1 cellular context compared by ENCODE assay signal in the genomic region with DNA sequence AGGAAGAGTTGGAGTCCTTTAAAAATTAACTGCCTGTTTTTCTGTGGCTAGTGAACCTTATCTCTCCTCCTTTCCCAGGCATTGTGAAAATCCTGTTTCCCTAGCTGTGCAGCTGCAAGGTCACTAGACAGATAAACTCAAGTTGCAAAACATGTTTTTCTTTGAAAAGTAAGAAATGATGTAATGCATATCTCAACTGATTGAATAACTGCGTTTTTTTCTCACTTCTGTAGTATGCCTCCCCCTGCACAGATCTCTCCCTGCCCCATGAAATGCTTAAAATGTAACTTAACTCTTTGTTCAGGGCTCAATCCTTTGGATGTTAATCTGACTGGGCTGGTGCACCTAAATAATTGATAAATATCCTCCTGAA.
TF ChIP-seq lines count a peak whose summit lies in the region.

No MANE protein-coding gene starts in this region.

TF ChIP-seq in HepG2, 621 proteins besides CTCF, POLR2A, EP300 and RAD21 (continued from another document and continues in another):
- TF ChIP-seq, protein P1, sequence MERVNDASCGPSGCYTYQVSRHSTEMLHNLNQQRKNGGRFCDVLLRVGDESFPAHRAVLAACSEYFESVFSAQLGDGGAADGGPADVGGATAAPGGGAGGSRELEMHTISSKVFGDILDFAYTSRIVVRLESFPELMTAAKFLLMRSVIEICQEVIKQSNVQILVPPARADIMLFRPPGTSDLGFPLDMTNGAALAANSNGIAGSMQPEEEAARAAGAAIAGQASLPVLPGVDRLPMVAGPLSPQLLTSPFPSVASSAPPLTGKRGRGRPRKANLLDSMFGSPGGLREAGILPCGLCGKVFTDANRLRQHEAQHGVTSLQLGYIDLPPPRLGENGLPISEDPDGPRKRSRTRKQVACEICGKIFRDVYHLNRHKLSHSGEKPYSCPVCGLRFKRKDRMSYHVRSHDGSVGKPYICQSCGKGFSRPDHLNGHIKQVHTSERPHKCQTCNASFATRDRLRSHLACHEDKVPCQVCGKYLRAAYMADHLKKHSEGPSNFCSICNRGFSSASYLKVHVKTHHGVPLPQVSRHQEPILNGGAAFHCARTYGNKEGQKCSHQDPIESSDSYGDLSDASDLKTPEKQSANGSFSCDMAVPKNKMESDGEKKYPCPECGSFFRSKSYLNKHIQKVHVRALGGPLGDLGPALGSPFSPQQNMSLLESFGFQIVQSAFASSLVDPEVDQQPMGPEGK (CRISPR knock-in tag; IDR thresholded peaks at IDR 0.05), result peak; percentile 51; the same call in 1 of the 2 replicates
- TF ChIP-seq, protein P2, sequence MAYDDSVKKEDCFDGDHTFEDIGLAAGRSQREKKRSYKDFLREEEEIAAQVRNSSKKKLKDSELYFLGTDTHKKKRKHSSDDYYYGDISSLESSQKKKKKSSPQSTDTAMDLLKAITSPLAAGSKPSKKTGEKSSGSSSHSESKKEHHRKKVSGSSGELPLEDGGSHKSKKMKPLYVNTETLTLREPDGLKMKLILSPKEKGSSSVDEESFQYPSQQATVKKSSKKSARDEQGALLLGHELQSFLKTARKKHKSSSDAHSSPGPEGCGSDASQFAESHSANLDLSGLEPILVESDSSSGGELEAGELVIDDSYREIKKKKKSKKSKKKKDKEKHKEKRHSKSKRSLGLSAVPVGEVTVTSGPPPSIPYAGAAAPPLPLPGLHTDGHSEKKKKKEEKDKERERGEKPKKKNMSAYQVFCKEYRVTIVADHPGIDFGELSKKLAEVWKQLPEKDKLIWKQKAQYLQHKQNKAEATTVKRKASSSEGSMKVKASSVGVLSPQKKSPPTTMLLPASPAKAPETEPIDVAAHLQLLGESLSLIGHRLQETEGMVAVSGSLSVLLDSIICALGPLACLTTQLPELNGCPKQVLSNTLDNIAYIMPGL (CRISPR knock-in tag; IDR thresholded peaks at IDR 0.05; ENCODE audit: borderline replicate concordance in 1 of 2, low read depth in 1 of 2), result peak in 1 of 2 experiments; percentile 58; a peak in 1 of 4 replicates
- TF ChIP-seq DNMT3B (CRISPR knock-in tag; conservative IDR thresholded peaks at IDR 0.05) (no peak), MIXL1 (CRISPR knock-in tag; IDR thresholded peaks at IDR 0.05) (peak; percentile 72; the same call in 1 of the 2 replicates), KAT7 (CRISPR knock-in tag; IDR thresholded peaks at IDR 0.05; ENCODE audit: borderline replicate concordance) (peak; percentile 68; the same call in 1 of the 2 replicates), NFIC (IDR thresholded peaks at IDR 0.05; ENCODE audit: low read length) (0 out of 2 replicates have a peak, but pooled peaks have one; percentile 51), REL (CRISPR knock-in tag; conservative IDR thresholded peaks at IDR 0.05) (no peak), ESRRA (CRISPR knock-in tag; IDR thresholded peaks at IDR 0.05; ENCODE audit: low read depth) (peak; percentile 46; the same call in 1 of the 2 replicates), ZNF205 (CRISPR knock-in tag; IDR thresholded peaks at IDR 0.05) (peak; percentile 56), ZNF615 (CRISPR knock-in tag; IDR thresholded peaks at IDR 0.05; ENCODE audit: borderline replicate concordance) (no peak), POGZ (CRISPR knock-in tag; IDR thresholded peaks at IDR 0.05) (peak; percentile 67), HDAC1 (CRISPR knock-in tag; IDR thresholded peaks at IDR 0.05) (peak; percentile 49; the same call in 1 of the 2 replicates), ZNF264 (CRISPR knock-in tag; IDR thresholded peaks at IDR 0.05) (peak; percentile 66; the same call in 1 of the 2 replicates), ZZZ3 (CRISPR knock-in tag; IDR thresholded peaks at IDR 0.05; ENCODE audit: borderline replicate concordance) (no peak), EED (CRISPR knock-in tag; IDR thresholded peaks at IDR 0.05) (no peak), SMAD3 (CRISPR knock-in tag; IDR thresholded peaks at IDR 0.05) (peak; percentile 85), CHD2 (IDR thresholded peaks at IDR 0.05; ENCODE audit: low read depth, low read length) (no peak), ZNF850 (CRISPR knock-in tag; conservative IDR thresholded peaks at IDR 0.05) (no peak), SAP130 (CRISPR knock-in tag; IDR thresholded peaks at IDR 0.05; ENCODE audit: low read depth) (peak; percentile 23; the same call in 1 of the 2 replicates), FOXJ3 (CRISPR knock-in tag; IDR thresholded peaks at IDR 0.05; ENCODE audit: borderline replicate concordance) (peak; percentile 83; the same call in 1 of the 2 replicates), YEATS4 (CRISPR knock-in tag; IDR thresholded peaks at IDR 0.05; ENCODE audit: borderline replicate concordance) (no peak), ARID2 (CRISPR knock-in tag; IDR thresholded peaks at IDR 0.05; ENCODE audit: borderline replicate concordance) (peak; percentile 61; the same call in 1 of the 2 replicates), ZNF547 (CRISPR knock-in tag; IDR thresholded peaks at IDR 0.05) (no peak), ATF1 (CRISPR knock-in tag; IDR thresholded peaks at IDR 0.05) (peak; percentile 71)
- TF ChIP-seq, protein P3, sequence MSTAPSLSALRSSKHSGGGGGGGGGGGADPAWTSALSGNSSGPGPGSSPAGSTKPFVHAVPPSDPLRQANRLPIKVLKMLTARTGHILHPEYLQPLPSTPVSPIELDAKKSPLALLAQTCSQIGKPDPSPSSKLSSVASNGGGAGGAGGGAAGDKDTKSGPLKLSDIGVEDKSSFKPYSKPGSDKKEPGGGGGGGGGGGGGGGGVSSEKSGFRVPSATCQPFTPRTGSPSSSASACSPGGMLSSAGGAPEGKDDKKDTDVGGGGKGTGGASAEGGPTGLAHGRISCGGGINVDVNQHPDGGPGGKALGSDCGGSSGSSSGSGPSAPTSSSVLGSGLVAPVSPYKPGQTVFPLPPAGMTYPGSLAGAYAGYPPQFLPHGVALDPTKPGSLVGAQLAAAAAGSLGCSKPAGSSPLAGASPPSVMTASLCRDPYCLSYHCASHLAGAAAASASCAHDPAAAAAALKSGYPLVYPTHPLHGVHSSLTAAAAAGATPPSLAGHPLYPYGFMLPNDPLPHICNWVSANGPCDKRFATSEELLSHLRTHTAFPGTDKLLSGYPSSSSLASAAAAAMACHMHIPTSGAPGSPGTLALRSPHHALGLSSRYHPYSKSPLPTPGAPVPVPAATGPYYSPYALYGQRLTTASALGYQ (CRISPR knock-in tag; IDR thresholded peaks at IDR 0.05), result 0 out of 2 replicates have a peak, but pooled peaks have one; percentile 29
- TF ChIP-seq, protein P4, sequence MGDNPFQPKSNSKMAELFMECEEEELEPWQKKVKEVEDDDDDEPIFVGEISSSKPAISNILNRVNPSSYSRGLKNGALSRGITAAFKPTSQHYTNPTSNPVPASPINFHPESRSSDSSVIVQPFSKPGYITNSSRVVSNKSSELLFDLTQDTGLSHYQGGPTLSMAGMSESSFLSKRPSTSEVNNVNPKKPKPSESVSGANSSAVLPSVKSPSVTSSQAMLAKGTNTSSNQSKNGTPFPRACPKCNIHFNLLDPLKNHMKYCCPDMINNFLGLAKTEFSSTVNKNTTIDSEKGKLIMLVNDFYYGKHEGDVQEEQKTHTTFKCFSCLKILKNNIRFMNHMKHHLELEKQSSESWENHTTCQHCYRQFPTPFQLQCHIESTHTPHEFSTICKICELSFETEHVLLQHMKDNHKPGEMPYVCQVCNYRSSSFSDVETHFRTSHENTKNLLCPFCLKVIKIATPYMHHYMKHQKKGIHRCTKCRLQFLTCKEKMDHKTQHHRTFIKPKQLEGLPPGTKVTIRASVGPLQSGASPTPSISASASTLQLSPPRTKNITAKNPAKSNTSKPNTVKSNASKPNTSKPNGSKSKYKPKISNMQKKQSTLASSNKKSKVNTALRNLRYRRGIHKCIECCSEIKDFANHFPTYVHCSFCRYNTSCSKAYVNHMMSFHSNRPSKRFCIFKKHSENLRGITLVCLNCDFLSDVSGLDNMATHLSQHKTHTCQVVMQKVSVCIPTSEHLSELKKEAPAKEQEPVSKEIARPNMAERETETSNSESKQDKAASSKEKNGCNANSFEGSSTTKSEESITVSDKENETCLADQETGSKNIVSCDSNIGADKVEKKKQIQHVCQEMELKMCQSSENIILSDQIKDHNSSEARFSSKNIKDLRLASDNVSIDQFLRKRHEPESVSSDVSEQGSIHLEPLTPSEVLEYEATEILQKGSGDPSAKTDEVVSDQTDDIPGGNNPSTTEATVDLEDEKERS (CRISPR knock-in tag; IDR thresholded peaks at IDR 0.05), result no peak
- TF ChIP-seq, protein P5, sequence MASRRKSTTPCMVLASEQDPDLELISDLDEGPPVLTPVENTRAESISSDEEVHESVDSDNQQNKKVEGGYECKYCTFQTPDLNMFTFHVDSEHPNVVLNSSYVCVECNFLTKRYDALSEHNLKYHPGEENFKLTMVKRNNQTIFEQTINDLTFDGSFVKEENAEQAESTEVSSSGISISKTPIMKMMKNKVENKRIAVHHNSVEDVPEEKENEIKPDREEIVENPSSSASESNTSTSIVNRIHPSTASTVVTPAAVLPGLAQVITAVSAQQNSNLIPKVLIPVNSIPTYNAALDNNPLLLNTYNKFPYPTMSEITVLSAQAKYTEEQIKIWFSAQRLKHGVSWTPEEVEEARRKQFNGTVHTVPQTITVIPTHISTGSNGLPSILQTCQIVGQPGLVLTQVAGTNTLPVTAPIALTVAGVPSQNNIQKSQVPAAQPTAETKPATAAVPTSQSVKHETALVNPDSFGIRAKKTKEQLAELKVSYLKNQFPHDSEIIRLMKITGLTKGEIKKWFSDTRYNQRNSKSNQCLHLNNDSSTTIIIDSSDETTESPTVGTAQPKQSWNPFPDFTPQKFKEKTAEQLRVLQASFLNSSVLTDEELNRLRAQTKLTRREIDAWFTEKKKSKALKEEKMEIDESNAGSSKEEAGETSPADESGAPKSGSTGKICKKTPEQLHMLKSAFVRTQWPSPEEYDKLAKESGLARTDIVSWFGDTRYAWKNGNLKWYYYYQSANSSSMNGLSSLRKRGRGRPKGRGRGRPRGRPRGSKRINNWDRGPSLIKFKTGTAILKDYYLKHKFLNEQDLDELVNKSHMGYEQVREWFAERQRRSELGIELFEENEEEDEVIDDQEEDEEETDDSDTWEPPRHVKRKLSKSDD (CRISPR knock-in tag; IDR thresholded peaks at IDR 0.05; ENCODE audit: low read depth), result no peak
- TF ChIP-seq, protein P6, sequence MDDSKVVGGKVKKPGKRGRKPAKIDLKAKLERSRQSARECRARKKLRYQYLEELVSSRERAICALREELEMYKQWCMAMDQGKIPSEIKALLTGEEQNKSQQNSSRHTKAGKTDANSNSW (CRISPR knock-in tag; IDR thresholded peaks at IDR 0.05; ENCODE audit: borderline replicate concordance), result no peak
- TF ChIP-seq, protein P7, sequence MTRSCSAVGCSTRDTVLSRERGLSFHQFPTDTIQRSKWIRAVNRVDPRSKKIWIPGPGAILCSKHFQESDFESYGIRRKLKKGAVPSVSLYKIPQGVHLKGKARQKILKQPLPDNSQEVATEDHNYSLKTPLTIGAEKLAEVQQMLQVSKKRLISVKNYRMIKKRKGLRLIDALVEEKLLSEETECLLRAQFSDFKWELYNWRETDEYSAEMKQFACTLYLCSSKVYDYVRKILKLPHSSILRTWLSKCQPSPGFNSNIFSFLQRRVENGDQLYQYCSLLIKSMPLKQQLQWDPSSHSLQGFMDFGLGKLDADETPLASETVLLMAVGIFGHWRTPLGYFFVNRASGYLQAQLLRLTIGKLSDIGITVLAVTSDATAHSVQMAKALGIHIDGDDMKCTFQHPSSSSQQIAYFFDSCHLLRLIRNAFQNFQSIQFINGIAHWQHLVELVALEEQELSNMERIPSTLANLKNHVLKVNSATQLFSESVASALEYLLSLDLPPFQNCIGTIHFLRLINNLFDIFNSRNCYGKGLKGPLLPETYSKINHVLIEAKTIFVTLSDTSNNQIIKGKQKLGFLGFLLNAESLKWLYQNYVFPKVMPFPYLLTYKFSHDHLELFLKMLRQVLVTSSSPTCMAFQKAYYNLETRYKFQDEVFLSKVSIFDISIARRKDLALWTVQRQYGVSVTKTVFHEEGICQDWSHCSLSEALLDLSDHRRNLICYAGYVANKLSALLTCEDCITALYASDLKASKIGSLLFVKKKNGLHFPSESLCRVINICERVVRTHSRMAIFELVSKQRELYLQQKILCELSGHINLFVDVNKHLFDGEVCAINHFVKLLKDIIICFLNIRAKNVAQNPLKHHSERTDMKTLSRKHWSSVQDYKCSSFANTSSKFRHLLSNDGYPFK (CRISPR knock-in tag; IDR thresholded peaks at IDR 0.05; ENCODE audit: borderline replicate concordance), result no peak
- TF ChIP-seq, protein P8, sequence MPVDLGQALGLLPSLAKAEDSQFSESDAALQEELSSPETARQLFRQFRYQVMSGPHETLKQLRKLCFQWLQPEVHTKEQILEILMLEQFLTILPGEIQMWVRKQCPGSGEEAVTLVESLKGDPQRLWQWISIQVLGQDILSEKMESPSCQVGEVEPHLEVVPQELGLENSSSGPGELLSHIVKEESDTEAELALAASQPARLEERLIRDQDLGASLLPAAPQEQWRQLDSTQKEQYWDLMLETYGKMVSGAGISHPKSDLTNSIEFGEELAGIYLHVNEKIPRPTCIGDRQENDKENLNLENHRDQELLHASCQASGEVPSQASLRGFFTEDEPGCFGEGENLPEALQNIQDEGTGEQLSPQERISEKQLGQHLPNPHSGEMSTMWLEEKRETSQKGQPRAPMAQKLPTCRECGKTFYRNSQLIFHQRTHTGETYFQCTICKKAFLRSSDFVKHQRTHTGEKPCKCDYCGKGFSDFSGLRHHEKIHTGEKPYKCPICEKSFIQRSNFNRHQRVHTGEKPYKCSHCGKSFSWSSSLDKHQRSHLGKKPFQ (CRISPR knock-in tag; IDR thresholded peaks at IDR 0.05; ENCODE audit: insufficient replicate concordance), result no peak
- TF ChIP-seq, protein P9, sequence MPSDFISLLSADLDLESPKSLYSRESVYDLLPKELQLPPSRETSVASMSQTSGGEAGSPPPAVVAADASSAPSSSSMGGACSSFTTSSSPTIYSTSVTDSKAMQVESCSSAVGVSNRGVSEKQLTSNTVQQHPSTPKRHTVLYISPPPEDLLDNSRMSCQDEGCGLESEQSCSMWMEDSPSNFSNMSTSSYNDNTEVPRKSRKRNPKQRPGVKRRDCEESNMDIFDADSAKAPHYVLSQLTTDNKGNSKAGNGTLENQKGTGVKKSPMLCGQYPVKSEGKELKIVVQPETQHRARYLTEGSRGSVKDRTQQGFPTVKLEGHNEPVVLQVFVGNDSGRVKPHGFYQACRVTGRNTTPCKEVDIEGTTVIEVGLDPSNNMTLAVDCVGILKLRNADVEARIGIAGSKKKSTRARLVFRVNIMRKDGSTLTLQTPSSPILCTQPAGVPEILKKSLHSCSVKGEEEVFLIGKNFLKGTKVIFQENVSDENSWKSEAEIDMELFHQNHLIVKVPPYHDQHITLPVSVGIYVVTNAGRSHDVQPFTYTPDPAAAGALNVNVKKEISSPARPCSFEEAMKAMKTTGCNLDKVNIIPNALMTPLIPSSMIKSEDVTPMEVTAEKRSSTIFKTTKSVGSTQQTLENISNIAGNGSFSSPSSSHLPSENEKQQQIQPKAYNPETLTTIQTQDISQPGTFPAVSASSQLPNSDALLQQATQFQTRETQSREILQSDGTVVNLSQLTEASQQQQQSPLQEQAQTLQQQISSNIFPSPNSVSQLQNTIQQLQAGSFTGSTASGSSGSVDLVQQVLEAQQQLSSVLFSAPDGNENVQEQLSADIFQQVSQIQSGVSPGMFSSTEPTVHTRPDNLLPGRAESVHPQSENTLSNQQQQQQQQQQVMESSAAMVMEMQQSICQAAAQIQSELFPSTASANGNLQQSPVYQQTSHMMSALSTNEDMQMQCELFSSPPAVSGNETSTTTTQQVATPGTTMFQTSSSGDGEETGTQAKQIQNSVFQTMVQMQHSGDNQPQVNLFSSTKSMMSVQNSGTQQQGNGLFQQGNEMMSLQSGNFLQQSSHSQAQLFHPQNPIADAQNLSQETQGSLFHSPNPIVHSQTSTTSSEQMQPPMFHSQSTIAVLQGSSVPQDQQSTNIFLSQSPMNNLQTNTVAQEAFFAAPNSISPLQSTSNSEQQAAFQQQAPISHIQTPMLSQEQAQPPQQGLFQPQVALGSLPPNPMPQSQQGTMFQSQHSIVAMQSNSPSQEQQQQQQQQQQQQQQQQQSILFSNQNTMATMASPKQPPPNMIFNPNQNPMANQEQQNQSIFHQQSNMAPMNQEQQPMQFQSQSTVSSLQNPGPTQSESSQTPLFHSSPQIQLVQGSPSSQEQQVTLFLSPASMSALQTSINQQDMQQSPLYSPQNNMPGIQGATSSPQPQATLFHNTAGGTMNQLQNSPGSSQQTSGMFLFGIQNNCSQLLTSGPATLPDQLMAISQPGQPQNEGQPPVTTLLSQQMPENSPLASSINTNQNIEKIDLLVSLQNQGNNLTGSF (CRISPR knock-in tag; IDR thresholded peaks at IDR 0.05), result no peak
